1 cellular context compared by ENCODE assay signal in the genomic region with DNA sequence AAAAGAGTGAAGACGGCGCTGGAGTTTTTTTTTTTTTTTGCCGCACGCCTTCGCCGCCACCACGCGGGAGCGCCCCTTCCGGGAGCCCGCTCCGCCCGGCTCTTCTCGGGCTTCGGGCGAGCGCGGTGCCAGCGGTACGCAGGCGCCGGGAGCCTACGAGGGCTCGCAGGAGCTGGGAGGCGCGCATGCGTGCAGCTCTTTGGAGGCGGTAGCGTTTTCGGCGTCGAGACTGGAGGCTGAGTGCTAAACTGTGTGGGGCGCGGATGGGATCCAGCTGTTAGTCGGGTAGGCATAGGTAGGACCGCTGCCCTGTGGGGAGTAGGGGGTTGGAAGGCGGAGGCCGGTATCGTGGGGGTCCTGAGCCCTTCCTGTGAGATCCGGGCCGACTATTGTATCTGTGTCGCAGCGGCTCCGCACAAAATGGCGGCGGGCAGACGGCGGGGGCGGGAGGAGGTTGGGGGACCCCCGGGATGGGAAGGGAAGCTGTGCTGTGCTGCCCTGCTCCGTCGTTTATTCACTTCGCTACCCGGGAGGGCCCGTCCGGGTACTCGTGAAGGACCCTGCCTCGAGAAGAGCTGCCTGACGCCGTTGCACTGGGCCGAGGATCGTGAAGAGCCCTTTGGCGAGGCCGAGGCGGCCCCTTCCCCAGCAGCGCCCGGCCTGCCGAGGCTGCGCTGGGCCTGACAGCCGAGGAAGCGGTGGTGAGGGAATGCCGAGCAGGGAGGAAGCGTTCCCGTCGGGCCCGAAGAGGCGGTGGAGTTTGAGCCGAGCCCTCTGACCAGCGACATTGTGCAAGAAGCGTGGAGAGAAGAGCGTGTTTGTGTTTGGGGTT.
TF ChIP-seq lines count a peak whose summit lies in the region.

A gene with protein sequence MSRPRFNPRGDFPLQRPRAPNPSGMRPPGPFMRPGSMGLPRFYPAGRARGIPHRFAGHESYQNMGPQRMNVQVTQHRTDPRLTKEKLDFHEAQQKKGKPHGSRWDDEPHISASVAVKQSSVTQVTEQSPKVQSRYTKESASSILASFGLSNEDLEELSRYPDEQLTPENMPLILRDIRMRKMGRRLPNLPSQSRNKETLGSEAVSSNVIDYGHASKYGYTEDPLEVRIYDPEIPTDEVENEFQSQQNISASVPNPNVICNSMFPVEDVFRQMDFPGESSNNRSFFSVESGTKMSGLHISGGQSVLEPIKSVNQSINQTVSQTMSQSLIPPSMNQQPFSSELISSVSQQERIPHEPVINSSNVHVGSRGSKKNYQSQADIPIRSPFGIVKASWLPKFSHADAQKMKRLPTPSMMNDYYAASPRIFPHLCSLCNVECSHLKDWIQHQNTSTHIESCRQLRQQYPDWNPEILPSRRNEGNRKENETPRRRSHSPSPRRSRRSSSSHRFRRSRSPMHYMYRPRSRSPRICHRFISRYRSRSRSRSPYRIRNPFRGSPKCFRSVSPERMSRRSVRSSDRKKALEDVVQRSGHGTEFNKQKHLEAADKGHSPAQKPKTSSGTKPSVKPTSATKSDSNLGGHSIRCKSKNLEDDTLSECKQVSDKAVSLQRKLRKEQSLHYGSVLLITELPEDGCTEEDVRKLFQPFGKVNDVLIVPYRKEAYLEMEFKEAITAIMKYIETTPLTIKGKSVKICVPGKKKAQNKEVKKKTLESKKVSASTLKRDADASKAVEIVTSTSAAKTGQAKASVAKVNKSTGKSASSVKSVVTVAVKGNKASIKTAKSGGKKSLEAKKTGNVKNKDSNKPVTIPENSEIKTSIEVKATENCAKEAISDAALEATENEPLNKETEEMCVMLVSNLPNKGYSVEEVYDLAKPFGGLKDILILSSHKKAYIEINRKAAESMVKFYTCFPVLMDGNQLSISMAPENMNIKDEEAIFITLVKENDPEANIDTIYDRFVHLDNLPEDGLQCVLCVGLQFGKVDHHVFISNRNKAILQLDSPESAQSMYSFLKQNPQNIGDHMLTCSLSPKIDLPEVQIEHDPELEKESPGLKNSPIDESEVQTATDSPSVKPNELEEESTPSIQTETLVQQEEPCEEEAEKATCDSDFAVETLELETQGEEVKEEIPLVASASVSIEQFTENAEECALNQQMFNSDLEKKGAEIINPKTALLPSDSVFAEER (N-terminal part only) (plus strand): TSS at position 202 of the 832 bp plus-strand sequence. CDS start 17,173 bp downstream, outside the sequence.

TF ChIP-seq in HepG2, 621 proteins besides CTCF, POLR2A, EP300 and RAD21 (continued from another document and continues in another):
- TF ChIP-seq CEBPG (CRISPR knock-in tag; IDR thresholded peaks at IDR 0.05) (peak; percentile 93), PLSCR1 (CRISPR knock-in tag; IDR thresholded peaks at IDR 0.05; ENCODE audit: borderline replicate concordance) (no peak), NR1H2 (CRISPR knock-in tag; IDR thresholded peaks at IDR 0.05; ENCODE audit: borderline replicate concordance, low read depth) (peak; percentile 65; the same call in 1 of the 2 replicates), ZNF747 (CRISPR knock-in tag; IDR thresholded peaks at IDR 0.05; ENCODE audit: borderline replicate concordance) (0 out of 2 replicates have a peak, but pooled peaks have one; percentile 45), REXO4 (CRISPR knock-in tag; IDR thresholded peaks at IDR 0.05; ENCODE audit: borderline replicate concordance) (no peak), KDM5A (IDR thresholded peaks at IDR 0.05; ENCODE audit: borderline replicate concordance, low read length) (peak; percentile 68; the same call in 1 of the 2 replicates), ZNF318 (CRISPR knock-in tag; IDR thresholded peaks at IDR 0.05) (0 out of 2 replicates have a peak, but pooled peaks have one; percentile 39), FOXP1 (IDR thresholded peaks at IDR 0.05) (no peak), FOXP1 (CRISPR knock-in tag; IDR thresholded peaks at IDR 0.05) (peak; percentile 30; the same call in 1 of the 2 replicates), CEBPB (IDR thresholded peaks at IDR 0.05; ENCODE audit: borderline replicate concordance, low read depth, low read length) (peak; percentile 98), ERF (CRISPR knock-in tag; IDR thresholded peaks at IDR 0.05) (peak; percentile 54; the same call in 1 of the 2 replicates), ZNF512B (CRISPR knock-in tag; IDR thresholded peaks at IDR 0.05; ENCODE audit: borderline replicate concordance) (peak; percentile 84; the same call in 1 of the 2 replicates), SNAPC5 (CRISPR knock-in tag; IDR thresholded peaks at IDR 0.05; ENCODE audit: borderline replicate concordance) (0 out of 2 replicates have a peak, but pooled peaks have one; percentile 49)
- TF ChIP-seq, protein P1, sequence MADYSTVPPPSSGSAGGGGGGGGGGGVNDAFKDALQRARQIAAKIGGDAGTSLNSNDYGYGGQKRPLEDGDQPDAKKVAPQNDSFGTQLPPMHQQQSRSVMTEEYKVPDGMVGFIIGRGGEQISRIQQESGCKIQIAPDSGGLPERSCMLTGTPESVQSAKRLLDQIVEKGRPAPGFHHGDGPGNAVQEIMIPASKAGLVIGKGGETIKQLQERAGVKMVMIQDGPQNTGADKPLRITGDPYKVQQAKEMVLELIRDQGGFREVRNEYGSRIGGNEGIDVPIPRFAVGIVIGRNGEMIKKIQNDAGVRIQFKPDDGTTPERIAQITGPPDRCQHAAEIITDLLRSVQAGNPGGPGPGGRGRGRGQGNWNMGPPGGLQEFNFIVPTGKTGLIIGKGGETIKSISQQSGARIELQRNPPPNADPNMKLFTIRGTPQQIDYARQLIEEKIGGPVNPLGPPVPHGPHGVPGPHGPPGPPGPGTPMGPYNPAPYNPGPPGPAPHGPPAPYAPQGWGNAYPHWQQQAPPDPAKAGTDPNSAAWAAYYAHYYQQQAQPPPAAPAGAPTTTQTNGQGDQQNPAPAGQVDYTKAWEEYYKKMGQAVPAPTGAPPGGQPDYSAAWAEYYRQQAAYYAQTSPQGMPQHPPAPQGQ (CRISPR knock-in tag; IDR thresholded peaks at IDR 0.05; ENCODE audit: borderline replicate concordance), result 0 out of 2 replicates have a peak, but pooled peaks have one; percentile 39
- TF ChIP-seq, protein P2, sequence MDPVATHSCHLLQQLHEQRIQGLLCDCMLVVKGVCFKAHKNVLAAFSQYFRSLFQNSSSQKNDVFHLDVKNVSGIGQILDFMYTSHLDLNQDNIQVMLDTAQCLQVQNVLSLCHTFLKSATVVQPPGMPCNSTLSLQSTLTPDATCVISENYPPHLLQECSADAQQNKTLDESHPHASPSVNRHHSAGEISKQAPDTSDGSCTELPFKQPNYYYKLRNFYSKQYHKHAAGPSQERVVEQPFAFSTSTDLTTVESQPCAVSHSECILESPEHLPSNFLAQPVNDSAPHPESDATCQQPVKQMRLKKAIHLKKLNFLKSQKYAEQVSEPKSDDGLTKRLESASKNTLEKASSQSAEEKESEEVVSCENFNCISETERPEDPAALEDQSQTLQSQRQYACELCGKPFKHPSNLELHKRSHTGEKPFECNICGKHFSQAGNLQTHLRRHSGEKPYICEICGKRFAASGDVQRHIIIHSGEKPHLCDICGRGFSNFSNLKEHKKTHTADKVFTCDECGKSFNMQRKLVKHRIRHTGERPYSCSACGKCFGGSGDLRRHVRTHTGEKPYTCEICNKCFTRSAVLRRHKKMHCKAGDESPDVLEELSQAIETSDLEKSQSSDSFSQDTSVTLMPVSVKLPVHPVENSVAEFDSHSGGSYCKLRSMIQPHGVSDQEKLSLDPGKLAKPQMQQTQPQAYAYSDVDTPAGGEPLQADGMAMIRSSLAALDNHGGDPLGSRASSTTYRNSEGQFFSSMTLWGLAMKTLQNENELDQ (CRISPR knock-in tag; IDR thresholded peaks at IDR 0.05; ENCODE audit: borderline replicate concordance), result no peak
- TF ChIP-seq, protein P3, sequence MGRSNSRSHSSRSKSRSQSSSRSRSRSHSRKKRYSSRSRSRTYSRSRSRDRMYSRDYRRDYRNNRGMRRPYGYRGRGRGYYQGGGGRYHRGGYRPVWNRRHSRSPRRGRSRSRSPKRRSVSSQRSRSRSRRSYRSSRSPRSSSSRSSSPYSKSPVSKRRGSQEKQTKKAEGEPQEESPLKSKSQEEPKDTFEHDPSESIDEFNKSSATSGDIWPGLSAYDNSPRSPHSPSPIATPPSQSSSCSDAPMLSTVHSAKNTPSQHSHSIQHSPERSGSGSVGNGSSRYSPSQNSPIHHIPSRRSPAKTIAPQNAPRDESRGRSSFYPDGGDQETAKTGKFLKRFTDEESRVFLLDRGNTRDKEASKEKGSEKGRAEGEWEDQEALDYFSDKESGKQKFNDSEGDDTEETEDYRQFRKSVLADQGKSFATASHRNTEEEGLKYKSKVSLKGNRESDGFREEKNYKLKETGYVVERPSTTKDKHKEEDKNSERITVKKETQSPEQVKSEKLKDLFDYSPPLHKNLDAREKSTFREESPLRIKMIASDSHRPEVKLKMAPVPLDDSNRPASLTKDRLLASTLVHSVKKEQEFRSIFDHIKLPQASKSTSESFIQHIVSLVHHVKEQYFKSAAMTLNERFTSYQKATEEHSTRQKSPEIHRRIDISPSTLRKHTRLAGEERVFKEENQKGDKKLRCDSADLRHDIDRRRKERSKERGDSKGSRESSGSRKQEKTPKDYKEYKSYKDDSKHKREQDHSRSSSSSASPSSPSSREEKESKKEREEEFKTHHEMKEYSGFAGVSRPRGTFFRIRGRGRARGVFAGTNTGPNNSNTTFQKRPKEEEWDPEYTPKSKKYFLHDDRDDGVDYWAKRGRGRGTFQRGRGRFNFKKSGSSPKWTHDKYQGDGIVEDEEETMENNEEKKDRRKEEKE (IDR thresholded peaks at IDR 0.05), result no peak
